In the genomic region with DNA sequence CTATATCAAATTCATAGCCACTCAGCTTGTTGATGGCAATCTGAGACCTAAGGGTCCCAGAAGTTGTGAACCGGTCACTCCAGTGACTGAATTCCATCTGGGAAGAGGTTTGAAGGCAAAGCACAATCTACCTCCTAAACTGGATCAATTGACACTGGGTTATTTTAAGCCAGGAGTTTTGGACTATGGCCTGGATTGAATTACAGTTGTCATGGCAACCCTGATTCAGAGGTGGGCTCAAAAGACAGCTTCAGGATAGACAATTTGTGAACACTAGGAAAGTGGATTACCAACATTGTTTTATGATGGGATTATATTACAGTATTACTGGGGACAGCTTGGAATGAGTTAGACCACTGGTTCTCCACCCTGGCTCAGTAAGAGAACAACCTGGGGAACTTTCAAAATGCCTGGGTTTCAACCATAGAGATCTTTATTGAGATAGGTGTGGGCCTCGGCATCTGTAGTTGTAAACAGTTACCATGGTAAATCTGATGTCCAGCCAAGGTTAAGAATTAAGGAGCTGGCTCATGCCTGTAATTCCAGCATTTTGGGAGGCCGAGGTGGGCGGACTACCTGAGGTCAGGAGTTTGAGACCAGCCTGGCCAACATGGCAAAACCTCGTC, we compare ENCODE assay signal across 8 cellular contexts. TPM values are rescaled to one million over a fixed set of nuclear protein-coding genes. Genes with fewer than 3 reads are reported as not detected.
DNase-seq lines count a peak whose midpoint lies in the region; ATAC-seq and TF ChIP-seq lines count a peak whose summit lies in the region.

No MANE protein-coding gene starts in this region.

- H3K27ac Mint-ChIP-seq in HFFc6, result peak overlapping the region; percentile 65
- peak overlapping the region; percentile 53 for H3K27ac Mint-ChIP-seq in stimulated activated effector memory CD8-positive, alpha-beta T cell treated with anti-CD3 and anti-CD28 coated beads, Interleukin-12 subunit alpha, Interleukin-12 subunit beta, amount 100 ng/mL, for 72 hours
- H3K27ac Mint-ChIP-seq in activated CD4-positive, alpha-beta T cell treated with anti-CD3 and anti-CD28 coated beads, Interleukin-2, amount 10 ng/mL, durations not matched to agents 7 days and 5 days, result no peak overlapping the region
- H3K27ac Mint-ChIP-seq in glutamatergic neuron (ENCODE audit: unreplicated experiment), result no peak overlapping the region

- H3K4me3 Mint-ChIP-seq in HFFc6 (peak overlapping the region; percentile 58), glutamatergic neuron (ENCODE audit: unreplicated experiment) (no peak overlapping the region)
- H3K4me3 Mint-ChIP-seq in stimulated activated effector memory CD8-positive, alpha-beta T cell treated with anti-CD3 and anti-CD28 coated beads, Interleukin-12 subunit alpha, Interleukin-12 subunit beta, amount 100 ng/mL, for 72 hours, result no peak overlapping the region
- H3K4me3 Mint-ChIP-seq in activated CD4-positive, alpha-beta T cell treated with anti-CD3 and anti-CD28 coated beads, Interleukin-2, amount 10 ng/mL, durations not matched to agents 7 days and 5 days, result no peak overlapping the region

- 49 to 77% methylated on average over 5 of the region's 5 CpGs for whole genome bisulfite sequencing in esophagus, 2 donors

- peaks cover 46% of the 10 kb centered on the region for H3K4me1 Mint-ChIP-seq in HFFc6 (ENCODE audit: low read depth)
- H3K4me1 Mint-ChIP-seq in stimulated activated effector memory CD8-positive, alpha-beta T cell treated with anti-CD3 and anti-CD28 coated beads, Interleukin-12 subunit alpha, Interleukin-12 subunit beta, amount 100 ng/mL, for 72 hours, result peaks cover 56% of the 10 kb centered on the region
- peaks cover 27% of the 10 kb centered on the region for H3K4me1 Mint-ChIP-seq in activated CD4-positive, alpha-beta T cell treated with anti-CD3 and anti-CD28 coated beads, Interleukin-2, amount 10 ng/mL, durations not matched to agents 7 days and 5 days
- H3K4me1 Mint-ChIP-seq in glutamatergic neuron (ENCODE audit: low read depth, unreplicated experiment), result peaks cover 8% of the 10 kb centered on the region

- CTCF ChIA-PET in activated CD4-positive, alpha-beta T cell treated with anti-CD3 and anti-CD28 coated beads, Interleukin-2, amount 10 ng/mL, durations not matched to agents 7 days and 5 days (lab: Charles Lee), result interaction anchor here (1.1 to 1.2 kb wide), 2 partner anchors 19 to 297 kb away, joined by 3 to 6 read pairs; no protein-coding TSS in a partner anchor

- H3K36me3 Mint-ChIP-seq in HFFc6 (ENCODE audit: low read depth) (no peaks in the 10 kb centered on the region), glutamatergic neuron (ENCODE audit: unreplicated experiment) (no peaks in the 10 kb centered on the region)
- peaks cover 14% of the 10 kb centered on the region for H3K36me3 Mint-ChIP-seq in stimulated activated effector memory CD8-positive, alpha-beta T cell treated with anti-CD3 and anti-CD28 coated beads, Interleukin-12 subunit alpha, Interleukin-12 subunit beta, amount 100 ng/mL, for 72 hours
- peaks cover 47% of the 10 kb centered on the region for H3K36me3 Mint-ChIP-seq in activated CD4-positive, alpha-beta T cell treated with anti-CD3 and anti-CD28 coated beads, Interleukin-2, amount 10 ng/mL, durations not matched to agents 7 days and 5 days (ENCODE audit: low read depth)

- H3K27me3 Mint-ChIP-seq in HFFc6 (ENCODE audit: insufficient read depth) (peaks cover 2% of the 10 kb centered on the region; the same call in 1 of the 2 replicates), glutamatergic neuron (ENCODE audit: unreplicated experiment) (peaks cover 1% of the 10 kb centered on the region)
- no peaks in the 10 kb centered on the region for H3K27me3 Mint-ChIP-seq in activated CD4-positive, alpha-beta T cell treated with anti-CD3 and anti-CD28 coated beads, Interleukin-2, amount 10 ng/mL, durations not matched to agents 7 days and 5 days

- no peaks in the 10 kb centered on the region for H3K36me3 ChIP-seq in esophagus (ENCODE audit: control insufficient read depth in 2 of 2, insufficient read depth in 2 of 2, low read length in 1 of 2)

- H3K4me1 ChIP-seq in esophagus (ENCODE audit: control insufficient read depth in 2 of 2, insufficient read depth in 2 of 2, low read length in 1 of 2), result peaks cover 0 to 2% of the 10 kb centered on the region in 2 donors

- H3K27ac ChIP-seq in esophagus (ENCODE audit: low read depth in 2 of 2, low read length in 1 of 2), result peak overlapping the region; percentile 71 to 82

- no peak for ATAC-seq in stimulated activated effector memory CD8-positive, alpha-beta T cell treated with anti-CD3 and anti-CD28 coated beads, Interleukin-12 subunit alpha, Interleukin-12 subunit beta, amount 100 ng/mL, for 72 hours

- no peaks in the 10 kb centered on the region for H3K9me3 ChIP-seq in esophagus (ENCODE audit: control insufficient read depth in 2 of 2, insufficient read depth in 1 of 2, low read depth in 1 of 2, low read length in 1 of 2)

- no peak overlapping the region for H3K4me3 ChIP-seq in esophagus (ENCODE audit: low read depth in 1 of 2, low read length in 2 of 2)

- H3K9me3 Mint-ChIP-seq in HFFc6 (no peaks in the 10 kb centered on the region), glutamatergic neuron (ENCODE audit: unreplicated experiment) (no peaks in the 10 kb centered on the region)
- no peaks in the 10 kb centered on the region for H3K9me3 Mint-ChIP-seq in stimulated activated effector memory CD8-positive, alpha-beta T cell treated with anti-CD3 and anti-CD28 coated beads, Interleukin-12 subunit alpha, Interleukin-12 subunit beta, amount 100 ng/mL, for 72 hours
- H3K9me3 Mint-ChIP-seq in activated CD4-positive, alpha-beta T cell treated with anti-CD3 and anti-CD28 coated beads, Interleukin-2, amount 10 ng/mL, durations not matched to agents 7 days and 5 days, result no peaks in the 10 kb centered on the region

- TF ChIP-seq CTCF in HFFc6 (IDR thresholded peaks at IDR 0.05) (no peak), glutamatergic neuron (IDR thresholded peaks at IDR 0.05; ENCODE audit: partially characterized antibody, unreplicated experiment) (no peak)

- H3K27me3 ChIP-seq in esophagus (ENCODE audit: control insufficient read depth in 1 of 2, insufficient read depth in 2 of 2, low read length in 2 of 2), result no peaks in the 10 kb centered on the region

- POLR2A ChIA-PET in activated CD4-positive, alpha-beta T cell treated with anti-CD3 and anti-CD28 coated beads, Interleukin-2, amount 10 ng/mL, durations not matched to agents 7 days and 5 days (lab: Charles Lee), result no interaction called here

- DNase-seq in HFFc6 (peak; percentile 4), NCI-H526 (lab: John Stamatoyannopoulos, UW) (peak; percentile 82 to 85), NCI-H1694 treated with DMSO at 0.1 percent for 48 hours (lab: John Stamatoyannopoulos, UW) (no peak), glutamatergic neuron (no peak)
- DNase-seq in stimulated activated effector memory CD8-positive, alpha-beta T cell treated with anti-CD3 and anti-CD28 coated beads, Interleukin-12 subunit alpha, Interleukin-12 subunit beta, amount 100 ng/mL, for 72 hours (ENCODE audit: low spot score in 2 of 2), result no peak
- no peak for DNase-seq in activated CD4-positive, alpha-beta T cell treated with anti-CD3 and anti-CD28 coated beads, Interleukin-2, amount 10 ng/mL, durations not matched to agents 7 days and 5 days
- no peak for DNase-seq in central memory CD4-positive, alpha-beta T cell

RNA-seq across cellular contexts. Expression of a gene that starts 58.8 kb away (rescaled TPM):
- total RNA-seq in HFFc6 (2021; fragmentation: NEBNext Ultra II Directional; extraction: Animal tissue kit (Norgen Biotek cat#: 25700)), result 10 to 100 TPM in 3 of 6 experiments, 1 to 10 TPM in 3; 3.2 to 10.4 (median 9.5) TPM
- polyA plus RNA-seq in esophagus, result 10 to 100 TPM; 25.2 to 30.5 TPM
- total RNA-seq in activated CD4-positive, alpha-beta T cell treated with anti-CD3 and anti-CD28 coated beads, Interleukin-2, amount 10 ng/mL, durations not matched to agents 7 days and 5 days, result 10 to 100 TPM; 42.3 to 42.8 TPM
- 31.0 TPM for total RNA-seq in glutamatergic neuron (ENCODE audit: unreplicated experiment)

Comparison
In these comparisons a context has a peak if more than half of its experiments do, and no peak if none do; other contexts are left out.
1. DNase-seq: peak in HFFc6 (single experiment) and NCI-H526 (2 of 2); none in stimulated activated effector memory CD8-positive, alpha-beta T cell treated with anti-CD3 and anti-CD28 coated beads, Interleukin-12 subunit alpha, Interleukin-12 subunit beta, amount 100 ng/mL, for 72 hours (0 of 2), NCI-H1694 treated with DMSO at 0.1 percent for 48 hours (single experiment), activated CD4-positive, alpha-beta T cell treated with anti-CD3 and anti-CD28 coated beads, Interleukin-2, amount 10 ng/mL, durations not matched to agents 7 days and 5 days (single experiment), glutamatergic neuron (single experiment) and central memory CD4-positive, alpha-beta T cell (single experiment).
2. H3K27ac Mint-ChIP-seq: peak in HFFc6 (single experiment) and stimulated activated effector memory CD8-positive, alpha-beta T cell treated with anti-CD3 and anti-CD28 coated beads, Interleukin-12 subunit alpha, Interleukin-12 subunit beta, amount 100 ng/mL, for 72 hours (single experiment); none in activated CD4-positive, alpha-beta T cell treated with anti-CD3 and anti-CD28 coated beads, Interleukin-2, amount 10 ng/mL, durations not matched to agents 7 days and 5 days (single experiment) and glutamatergic neuron (single experiment).